In genomic region chr21:15741510-15741909, GRCh38 we compare ENCODE assay signal across 22 cellular contexts. TPM values are rescaled to one million over a fixed set of nuclear protein-coding genes. Genes with fewer than 3 reads are reported as not detected.
DNase-seq lines count a peak whose midpoint lies in the region; ATAC-seq and TF ChIP-seq lines count a peak whose summit lies in the region.
"Had no signal": no experiment of that assay in that cellular context is flagged by ENCODE, and none has a peak within 500 bp of the region (broad histone marks: within the 10 kb centered on the region; RNA-seq: fewer than 3 reads in every experiment).

No MANE protein-coding gene starts in this region.

- no peak overlapping the region for H3K27ac ChIP-seq in foreskin keratinocyte
- H3K27ac ChIP-seq in upper lobe of right lung, result no peak overlapping the region
- peak overlapping the region in 3 of 59 donors; percentile 19 to 25 (median 21) for H3K27ac ChIP-seq in dorsolateral prefrontal cortex
- H3K27ac ChIP-seq: 22Rv1, ascending aorta, coronary artery, skin epidermis, suprapubic skin had no signal

- peak; percentile 10 for ATAC-seq in foreskin keratinocyte
- peak; percentile 40 for ATAC-seq in upper lobe of right lung
- ATAC-seq: Right ventricle myocardium inferior had no signal

- H3K4me3 ChIP-seq in upper lobe of right lung, result no peak overlapping the region
- H3K4me3 ChIP-seq in dorsolateral prefrontal cortex, result no peak overlapping the region
- H3K4me3 ChIP-seq: ascending aorta, coronary artery, lung, skin epidermis, suprapubic skin had no signal

- no peaks in the 10 kb centered on the region for H3K9me3 ChIP-seq in upper lobe of right lung
- H3K9me3 ChIP-seq: ascending aorta, suprapubic skin had no signal

- intact Hi-C loops in upper lobe of right lung (cut with DNase I) (no loop called here), dorsolateral prefrontal cortex (cut with DNase I) (loop anchor here in 1 of 2 donors (10.0 kb wide), 1 partner anchor 73 kb away; no protein-coding TSS in a partner anchor)

- peak; percentile 9 for DNase-seq in NCI-H446 treated with DMSO at 0.1 percent for 48 hours (lab: John Stamatoyannopoulos, UW)
- DNase-seq in NCI-H446 (lab: John Stamatoyannopoulos, UW), result no peak
- DNase-seq in astrocyte of the hippocampus (ENCODE audit: low read depth, low spot score), result peak; percentile 62
- DNase-seq in foreskin keratinocyte, result peak in 1 of 2 donors; percentile 26
- DNase-seq in upper lobe of right lung, result no peak
- no peak for DNase-seq in dorsolateral prefrontal cortex
- DNase-seq in GM19238 (ENCODE audit: insufficient read length, low spot score), result no peak
- no peak for DNase-seq in iPS-NIHi7 (ENCODE audit: extremely low spot score)
- DNase-seq: activated CD4-positive, alpha-beta T cell treated with anti-CD3 and anti-CD28 coated beads, Interleukin-2, amount 50 U/mL, for 4 hours; activated naive CD4-positive, alpha-beta T cell treated with anti-CD3 and anti-CD28 coated beads for 36 hours; naive B cell; NCI-H1048; NCI-H2029 treated with DMSO at 0.1 percent for 48 hours; NCI-H524; stimulated activated CD8-positive, alpha-beta memory T cell treated with anti-CD3 and anti-CD28 coated beads, Interleukin-4, amount 100 ng/mL, for 48 hours had no signal

- TF ChIP-seq CTCF in foreskin keratinocyte (conservative IDR thresholded peaks at IDR 0.05), result no peak
- no peak for TF ChIP-seq CTCF in upper lobe of right lung (IDR thresholded peaks at IDR 0.05)
- TF ChIP-seq CTCF in dorsolateral prefrontal cortex (IDR thresholded peaks at IDR 0.05 in 54 of 56, conservative IDR thresholded peaks at IDR 0.05 in 2 of 56; ENCODE audit: low read depth in 1 of 56, partially characterized antibody in 56 of 56), result no peak

- H3K36me3 ChIP-seq in upper lobe of right lung, result no peaks in the 10 kb centered on the region
- H3K36me3 ChIP-seq: ascending aorta, suprapubic skin had no signal

- H3K27me3 ChIP-seq in foreskin keratinocyte (no peaks in the 10 kb centered on the region), upper lobe of right lung (no peaks in the 10 kb centered on the region), dorsolateral prefrontal cortex (no peaks in the 10 kb centered on the region)
- H3K27me3 ChIP-seq: ascending aorta, suprapubic skin had no signal

- peaks cover 17% of the 10 kb centered on the region for H3K4me1 ChIP-seq in foreskin keratinocyte
- H3K4me1 ChIP-seq in upper lobe of right lung, result peaks cover 40% of the 10 kb centered on the region

RNA-seq across cellular contexts. Expression of gene USP25, which starts 11.7 kb away (rescaled TPM):
- total RNA-seq in foreskin keratinocyte (25.5 and 27.3 TPM in 2 replicates), upper lobe of right lung (65.0 TPM), dorsolateral prefrontal cortex (10 to 100 TPM; 29.2 to 77.2 (median 56.4) TPM)
- 9.0 TPM in 2 replicates for polyA plus RNA-seq in foreskin keratinocyte

Comparison
In these comparisons a context has a peak if more than half of its experiments do, and no peak if none do; other contexts are left out.
1. DNase-seq: peak in NCI-H446 treated with DMSO at 0.1 percent for 48 hours (single experiment) and astrocyte of the hippocampus (single experiment); none in NCI-H446 (0 of 2), upper lobe of right lung (single experiment), dorsolateral prefrontal cortex (0 of 10), GM19238 (single experiment) and iPS-NIHi7 (single experiment).